8 cellular contexts compared by ENCODE assay signal in the genomic region with DNA sequence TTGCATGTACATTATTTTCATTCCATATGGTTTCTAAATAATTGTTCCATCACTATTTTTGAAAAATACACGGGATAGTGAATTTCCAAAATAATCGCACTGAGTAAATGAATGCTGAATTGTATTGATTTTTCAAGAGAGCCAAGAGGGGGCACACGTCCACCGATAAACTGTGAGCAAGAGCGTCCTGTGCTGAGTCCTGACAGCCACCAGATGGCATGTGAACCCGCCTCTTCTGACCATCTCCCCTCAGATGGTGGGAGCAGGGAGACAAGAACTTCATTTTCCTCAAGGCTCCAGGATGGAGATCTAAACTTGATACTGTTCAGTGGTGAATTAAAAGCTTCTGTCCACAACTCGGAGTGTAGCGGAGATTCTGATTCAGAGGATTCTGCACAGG. TPM values are rescaled to one million over a fixed set of nuclear protein-coding genes. Genes with fewer than 3 reads are reported as not detected.
A peak's percentile ranks its signal among the peaks of the same experiment; 100 is the strongest.
DNase-seq lines count a peak whose midpoint lies in the region; ATAC-seq and TF ChIP-seq lines count a peak whose summit lies in the region.

No MANE protein-coding gene starts in this region.

- no peak overlapping the region for H3K9ac ChIP-seq in Karpas-422 (ENCODE audit: low read length)

- no peaks in the 10 kb centered on the region for H3K79me2 ChIP-seq in Karpas-422 (ENCODE audit: low read length)

- H3K9me2 ChIP-seq in Karpas-422 (replicated peaks; ENCODE audit: insufficient read depth, low read length): no peaks in the 10 kb centered on the region

- H3K4me2 ChIP-seq in Karpas-422 (ENCODE audit: low read depth, low read length, poor library complexity, severe bottlenecking): no peak overlapping the region

- H3K27me3 ChIP-seq in Karpas-422 (ENCODE audit: low read length): no peaks in the 10 kb centered on the region

- H4K20me1 ChIP-seq in Karpas-422 (ENCODE audit: insufficient read depth, low read depth, low read length): no peaks in the 10 kb centered on the region

- ATAC-seq in stimulated activated naive CD8-positive, alpha-beta T cell treated with anti-CD3 and anti-CD28 coated beads, Interleukin-15, Interleukin-2, amounts not matched to agents 100 U/mL and 50 U/mL, for 24 hours: peak; percentile 76
- no peak for ATAC-seq in GM19035 (IDR thresholded peaks at IDR 0.05; ENCODE audit: unreplicated experiment)

- peak; percentile 3 for DNase-seq in stimulated activated CD4-positive, alpha-beta T cell treated with anti-CD3 and anti-CD28 coated beads, Interleukin-12 subunit alpha, Interleukin-12 subunit beta, amount 100 ng/mL, for 4 hours
- DNase-seq in stimulated activated CD4-positive, alpha-beta T cell treated with anti-CD3 and anti-CD28 coated beads, Interleukin-4, amount 100 ng/mL, for 4 hours: no peak
- DNase-seq in Karpas-422 (peak; percentile 81), SKM-1 (lab: John Stamatoyannopoulos, UW; ENCODE audit: unreplicated experiment) (peak; percentile 10), epithelial cell of esophagus (ENCODE audit: low read depth) (peak; percentile 11), NCI-H2029 (lab: John Stamatoyannopoulos, UW) (no peak)
- DNase-seq in stimulated activated naive CD8-positive, alpha-beta T cell treated with anti-CD3 and anti-CD28 coated beads, Interleukin-15, Interleukin-2, amounts not matched to agents 100 U/mL and 50 U/mL, for 24 hours: peak; percentile 19

- H3K36me3 ChIP-seq in Karpas-422 (ENCODE audit: insufficient read depth, low read length): no peaks in the 10 kb centered on the region

- H2AFZ ChIP-seq in Karpas-422 (ENCODE audit: low read length): no peak overlapping the region

- no peaks in the 10 kb centered on the region for H3K9me3 ChIP-seq in Karpas-422 (ENCODE audit: low read length)

- TF ChIP-seq CTCF in epithelial cell of esophagus (IDR thresholded peaks at IDR 0.05; ENCODE audit: insufficient read depth, low read depth, low read length, missing control alignments): no peak

- no peaks in the 10 kb centered on the region; the same call in 1 of the 2 replicates for H3K4me1 ChIP-seq in Karpas-422 (ENCODE audit: low read length)

- H3K4me3 ChIP-seq in Karpas-422 (ENCODE audit: low read length) (no peak overlapping the region), epithelial cell of esophagus (ENCODE audit: low read length) (no peak overlapping the region)

- no peak overlapping the region for H3K27ac ChIP-seq in Karpas-422 (ENCODE audit: low read length)

RNA-seq across cellular contexts. Expression of a gene that starts 30.6 kb away (rescaled TPM):
- total RNA-seq in Karpas-422 (2014; rRNA removed; shearing (Covaris generic); ENCODE audit: low replicate concordance): 0.56 and 2.8 TPM in 2 replicates

Comparison
In these comparisons a context has a peak if more than half of its experiments do, and no peak if none do; other contexts are left out.
1. DNase-seq: peak in stimulated activated CD4-positive, alpha-beta T cell treated with anti-CD3 and anti-CD28 coated beads, Interleukin-12 subunit alpha, Interleukin-12 subunit beta, amount 100 ng/mL, for 4 hours (single experiment), Karpas-422 (single experiment), SKM-1 (single experiment), epithelial cell of esophagus (single experiment) and stimulated activated naive CD8-positive, alpha-beta T cell treated with anti-CD3 and anti-CD28 coated beads, Interleukin-15, Interleukin-2, amounts not matched to agents 100 U/mL and 50 U/mL, for 24 hours (single experiment); none in stimulated activated CD4-positive, alpha-beta T cell treated with anti-CD3 and anti-CD28 coated beads, Interleukin-4, amount 100 ng/mL, for 4 hours (0 of 2) and NCI-H2029 (single experiment).